18 cellular contexts compared by ENCODE assay signal in genomic region chr13:58452123-58452623, GRCh38.
A peak's percentile ranks its signal among the peaks of the same experiment; 100 is the strongest.
DNase-seq lines count a peak whose midpoint lies in the region; ATAC-seq and TF ChIP-seq lines count a peak whose summit lies in the region.
"Had no signal": no experiment of that assay in that cellular context is flagged by ENCODE, and none has a peak within 500 bp of the region (broad histone marks: within the 10 kb centered on the region; RNA-seq: fewer than 3 reads in every experiment).

No MANE protein-coding gene starts in this region.

- no peaks in the 10 kb centered on the region for H3K79me2 ChIP-seq in trophoblast cell (ENCODE audit: control insufficient read depth, insufficient read depth, low read length, poor library complexity)

- H3K27me3 Mint-ChIP-seq in CD8-positive, alpha-beta memory T cell = no peaks in the 10 kb centered on the region

- no peaks in the 10 kb centered on the region for H3K9me3 ChIP-seq in NT2/D1 (ENCODE audit: insufficient read depth, low read length)
- peaks cover 5% of the 10 kb centered on the region; the same call in 1 of the 2 replicates for H3K9me3 ChIP-seq in iPS-20b (ENCODE audit: insufficient read depth, low read depth, low read length)
- H3K9me3 ChIP-seq in trophoblast cell (ENCODE audit: insufficient read depth, low read depth, low read length) = no peaks in the 10 kb centered on the region
- no peaks in the 10 kb centered on the region for H3K9me3 ChIP-seq in upper lobe of left lung
- H3K9me3 ChIP-seq in CD8-positive, alpha-beta memory T cell (ENCODE audit: low read length) = no peaks in the 10 kb centered on the region

- no peak overlapping the region for H3K4ac ChIP-seq in trophoblast cell (ENCODE audit: low read depth, low read length)

- no peak overlapping the region for H2AFZ ChIP-seq in trophoblast cell (ENCODE audit: insufficient read depth, low read length, poor library complexity)

- no peak for TF ChIP-seq CTCF in upper lobe of left lung (IDR thresholded peaks at IDR 0.05)

- H3K27ac Mint-ChIP-seq in CD8-positive, alpha-beta memory T cell = no peak overlapping the region

- H3K9ac ChIP-seq in NT2/D1 (ENCODE audit: insufficient read length, low read depth) = no peak overlapping the region
- H3K9ac ChIP-seq in iPS-20b (ENCODE audit: low read depth, low read length) = no peak overlapping the region
- H3K9ac ChIP-seq in trophoblast cell (ENCODE audit: low read length) = no peak overlapping the region

- no peak overlapping the region for H2AK5ac ChIP-seq in trophoblast cell (ENCODE audit: low read length)

- DNase-seq in ELF-1 (ENCODE audit: low read depth, low spot score) = peak; percentile 16
- peak; percentile 0 for DNase-seq in NT2/D1 (ENCODE audit: low read depth, low spot score)
- DNase-seq in trophoblast cell = peak; percentile 19 to 70
- DNase-seq in stimulated activated CD4-positive, alpha-beta T cell treated with anti-CD3 and anti-CD28 coated beads, Interleukin-12 subunit alpha, Interleukin-12 subunit beta, amount 100 ng/mL, for 4 hours = no peak
- no peak for DNase-seq in upper lobe of left lung
- DNase-seq in CD8-positive, alpha-beta memory T cell = no peak
- DNase-seq: C1 segment of cervical spinal cord; H9; NCI-H1417; NCI-H1930; NCI-H2171; NCI-H446; NCI-H69; NK-92 treated with Interleukin-12 subunit alpha and Interleukin-12 subunit beta, amount 100 ng/mL, for 24 hours; OCI-M1; SHP77 treated with DMSO at 0.1 percent for 48 hours had no signal

- H4K91ac ChIP-seq in trophoblast cell (ENCODE audit: low read depth, low read length) = no peak overlapping the region

- no peak overlapping the region for H3K14ac ChIP-seq in trophoblast cell (ENCODE audit: low read length)

- H3K18ac ChIP-seq in trophoblast cell (ENCODE audit: low read length) = no peak overlapping the region

- CTCF ChIA-PET in CD8-positive, alpha-beta memory T cell (lab: Charles Lee) = no interaction called here

- H3K4me3 ChIP-seq in NT2/D1 (ENCODE audit: insufficient read length, low read depth) (no peak overlapping the region), iPS-20b (ENCODE audit: low read length) (peak overlapping the region; percentile 25; the same call in 1 of the 2 replicates), trophoblast cell (ENCODE audit: low read depth, low read length) (no peak overlapping the region), upper lobe of left lung (no peak overlapping the region)
- no peak overlapping the region for H3K4me3 ChIP-seq in CD8-positive, alpha-beta memory T cell (ENCODE audit: low read length)

- no peak for TF ChIP-seq EP300 in upper lobe of left lung (IDR thresholded peaks at IDR 0.05)

- H4K8ac ChIP-seq in trophoblast cell (ENCODE audit: low read depth, low read length) = no peak overlapping the region

- ATAC-seq in SK-N-SH treated with all-trans-retinoic acid at 6 μM for 48 hours (no peak), upper lobe of left lung (ENCODE audit: low FRiP score in 2 of 2) (no peak)

- no peaks in the 10 kb centered on the region for H3K4me1 Mint-ChIP-seq in CD8-positive, alpha-beta memory T cell

- TF ChIP-seq POLR2A in upper lobe of left lung (IDR thresholded peaks at IDR 0.05) = no peak

- H3K36me3 Mint-ChIP-seq in CD8-positive, alpha-beta memory T cell = no peaks in the 10 kb centered on the region

- H3K36me3 ChIP-seq in NT2/D1 (ENCODE audit: insufficient read depth, insufficient read length, low read length) = no peaks in the 10 kb centered on the region
- H3K36me3 ChIP-seq in iPS-20b (ENCODE audit: insufficient read depth, low read depth, low read length) = no peaks in the 10 kb centered on the region
- H3K36me3 ChIP-seq in trophoblast cell (ENCODE audit: control insufficient read depth in 1 of 2, insufficient read depth in 2 of 2, low read length in 2 of 2) = no peaks in the 10 kb centered on the region
- H3K36me3 ChIP-seq in upper lobe of left lung = no peaks in the 10 kb centered on the region
- H3K36me3 ChIP-seq in CD8-positive, alpha-beta memory T cell (ENCODE audit: insufficient read depth, low read length) = no peaks in the 10 kb centered on the region

- no peak overlapping the region for H3K23ac ChIP-seq in trophoblast cell (ENCODE audit: low read length)

- H3K4me1 ChIP-seq in NT2/D1 (ENCODE audit: insufficient read depth, insufficient read length) (no peaks in the 10 kb centered on the region), iPS-20b (ENCODE audit: insufficient read depth, low read length) (no peaks in the 10 kb centered on the region), trophoblast cell (ENCODE audit: control insufficient read depth in 1 of 2, insufficient read depth in 2 of 2, low read length in 2 of 2) (no peaks in the 10 kb centered on the region), upper lobe of left lung (no peaks in the 10 kb centered on the region)
- no peaks in the 10 kb centered on the region for H3K4me1 ChIP-seq in CD8-positive, alpha-beta memory T cell (ENCODE audit: insufficient read depth, low read length)

- H3K4me3 Mint-ChIP-seq in CD8-positive, alpha-beta memory T cell = no peak overlapping the region
- H3K4me3 Mint-ChIP-seq: H9 had no signal

- no CpG with 5 or more reads among the region's 3 CpGs for WGBS in trophoblast cell (ENCODE audit: extremely low coverage, insufficient coverage, insufficient read length)
- 56% methylated on average over 3 of the region's 3 CpGs for WGBS in upper lobe of left lung, 2 donors

- H2BK5ac ChIP-seq in trophoblast cell (ENCODE audit: low read depth, low read length, poor library complexity) = no peak overlapping the region

- no peak overlapping the region for H2BK12ac ChIP-seq in trophoblast cell (ENCODE audit: low read length)

- POLR2A ChIA-PET in CD8-positive, alpha-beta memory T cell (lab: Charles Lee) = no interaction called here

- peak overlapping the region; percentile 30 for H3K4me2 ChIP-seq in trophoblast cell (ENCODE audit: low read length)

- H4K12ac ChIP-seq in trophoblast cell (ENCODE audit: low read depth, low read length) = no peak overlapping the region

- no peak overlapping the region for H3K27ac ChIP-seq in iPS-20b (ENCODE audit: low read length)
- H3K27ac ChIP-seq in trophoblast cell (ENCODE audit: low read depth, low read length) = peak overlapping the region; percentile 4
- no peak overlapping the region for H3K27ac ChIP-seq in upper lobe of left lung
- no peak overlapping the region for H3K27ac ChIP-seq in CD8-positive, alpha-beta memory T cell (ENCODE audit: low read depth, low read length)

- H3K27me3 ChIP-seq in NT2/D1 (ENCODE audit: insufficient read depth, insufficient read length) (no peaks in the 10 kb centered on the region), iPS-20b (ENCODE audit: insufficient read depth, low read length) (peaks cover 36% of the 10 kb centered on the region), trophoblast cell (ENCODE audit: insufficient read depth, low read length) (no peaks in the 10 kb centered on the region), upper lobe of left lung (no peaks in the 10 kb centered on the region)
- H3K27me3 ChIP-seq in CD8-positive, alpha-beta memory T cell (ENCODE audit: insufficient read depth, low read length, poor library complexity, severe bottlenecking) = no peaks in the 10 kb centered on the region

- peaks cover 7 to 42% (median 10%) of the 10 kb centered on the region in 5 donors for H3K9me3 Mint-ChIP-seq in CD8-positive, alpha-beta memory T cell

- H3K79me1 ChIP-seq in trophoblast cell (ENCODE audit: low read length) = no peaks in the 10 kb centered on the region

- H2BK120ac ChIP-seq in trophoblast cell (ENCODE audit: insufficient read depth, low read length, poor library complexity) = no peak overlapping the region

TF ChIP-seq in SK-N-SH treated with all-trans-retinoic acid at 6 μM for 48 hours, 23 proteins besides CTCF, POLR2A, EP300 and RAD21:
- TF ChIP-seq ISL1 (CRISPR knock-in tag; IDR thresholded peaks at IDR 0.05) = no peak

Comparison
In these comparisons a context has a peak if more than half of its experiments do, and no peak if none do; other contexts are left out.
1. DNase-seq: peak in ELF-1 (single experiment), NT2/D1 (single experiment) and trophoblast cell (2 of 2); none in stimulated activated CD4-positive, alpha-beta T cell treated with anti-CD3 and anti-CD28 coated beads, Interleukin-12 subunit alpha, Interleukin-12 subunit beta, amount 100 ng/mL, for 4 hours (single experiment), upper lobe of left lung (0 of 2) and CD8-positive, alpha-beta memory T cell (0 of 5).